In the genomic region with DNA sequence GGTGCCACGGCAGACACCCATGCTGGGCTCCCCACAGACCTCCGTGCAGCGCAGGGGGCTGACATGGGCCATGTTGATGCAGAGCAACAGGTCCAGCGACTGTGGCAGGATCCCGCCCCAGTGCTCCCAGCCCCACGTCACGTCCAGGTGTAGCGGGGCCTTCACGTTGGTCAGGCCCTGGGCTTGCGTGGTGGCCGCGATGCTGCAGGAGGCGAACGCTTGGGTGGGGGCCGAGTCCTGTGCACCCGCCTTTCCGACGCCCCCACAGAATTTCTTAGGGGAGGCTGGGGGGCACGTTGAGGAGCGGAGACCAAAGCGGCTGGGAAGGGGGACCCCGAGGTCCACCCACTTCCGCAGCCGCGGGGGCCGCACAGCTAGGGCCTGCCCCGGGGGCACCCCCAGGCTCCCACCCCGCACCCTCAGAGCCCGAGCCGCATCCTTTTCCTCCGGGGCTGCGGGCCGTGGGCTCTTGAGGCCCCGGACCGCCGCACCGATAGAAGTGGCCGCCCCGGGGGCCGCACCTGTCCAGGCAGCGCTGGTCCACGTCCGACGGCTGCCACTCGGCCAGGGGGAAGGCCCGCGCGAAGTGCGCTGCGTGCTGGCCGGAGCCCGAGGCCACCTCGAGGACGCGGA, we compare ENCODE assay signal across 8 cellular contexts. TPM values are rescaled to one million over a fixed set of nuclear protein-coding genes. Genes with fewer than 3 reads are reported as not detected.
DNase-seq lines count a peak whose midpoint lies in the region; ATAC-seq and TF ChIP-seq lines count a peak whose summit lies in the region.

No MANE protein-coding gene starts in this region.

- DNase-seq in DMS53 (lab: John Stamatoyannopoulos, UW) (peak; percentile 64), DMS53 treated with DMSO at 0.1 percent for 48 hours (lab: John Stamatoyannopoulos, UW; ENCODE audit: unreplicated experiment) (no peak), Karpas-422 (peak; percentile 65), chondrocyte (ENCODE audit: low spot score) (no peak), naive B cell (no peak), UCSD-AML1 (lab: John Stamatoyannopoulos, UW; ENCODE audit: unreplicated experiment) (no peak), DMS114 treated with DMSO at 0.1 percent for 48 hours (lab: John Stamatoyannopoulos, UW; ENCODE audit: unreplicated experiment) (no peak), LoVo (ENCODE audit: low spot score) (no peak)

- H3K4me3 Mint-ChIP-seq in chondrocyte (ENCODE audit: unreplicated experiment) (peak overlapping the region; percentile 84), naive B cell (peak overlapping the region; percentile 32 to 99 (median 94))

- H2AFZ ChIP-seq in Karpas-422 (ENCODE audit: low read length) = 0 out of 2 replicates have a peak overlapping the region, but pooled peaks have one; percentile 35

- H3K4me3 ChIP-seq in Karpas-422 (ENCODE audit: low read length) = peak overlapping the region; percentile 99

- H3K4me2 ChIP-seq in Karpas-422 (ENCODE audit: low read depth, low read length, poor library complexity, severe bottlenecking) = peak overlapping the region; percentile 97

- H3K4me1 ChIP-seq in Karpas-422 (ENCODE audit: low read length) = peaks cover 31% of the 10 kb centered on the region

- peaks cover 20% of the 10 kb centered on the region for H3K79me2 ChIP-seq in Karpas-422 (ENCODE audit: low read length)

- no peaks in the 10 kb centered on the region for H3K9me2 ChIP-seq in Karpas-422 (replicated peaks; ENCODE audit: insufficient read depth, low read length)

- H3K27me3 Mint-ChIP-seq in chondrocyte (ENCODE audit: low read depth) = no peaks in the 10 kb centered on the region
- no peaks in the 10 kb centered on the region for H3K27me3 Mint-ChIP-seq in naive B cell

- TF ChIP-seq CTCF in chondrocyte (IDR thresholded peaks at IDR 0.05) = peak; percentile 22

- H4K20me1 ChIP-seq in Karpas-422 (ENCODE audit: insufficient read depth, low read depth, low read length) = peaks cover 7% of the 10 kb centered on the region; the same call in 1 of the 2 replicates

- peaks cover 8% of the 10 kb centered on the region for H3K4me1 Mint-ChIP-seq in chondrocyte (ENCODE audit: low read depth)
- H3K4me1 Mint-ChIP-seq in naive B cell = peaks cover 0 to 38% (median 21%) of the 10 kb centered on the region in 3 donors

- ATAC-seq in naive B cell (ENCODE audit: low read depth in 2 of 2) = no peak

- H3K36me3 Mint-ChIP-seq in chondrocyte (ENCODE audit: low read depth) (no peaks in the 10 kb centered on the region), naive B cell (no peaks in the 10 kb centered on the region)

- no peaks in the 10 kb centered on the region for H3K9me3 Mint-ChIP-seq in chondrocyte (ENCODE audit: low read depth)
- no peaks in the 10 kb centered on the region for H3K9me3 Mint-ChIP-seq in naive B cell

- H3K27ac ChIP-seq in Karpas-422 (ENCODE audit: low read length) = peak overlapping the region; percentile 44; the same call in 1 of the 2 replicates

- H3K36me3 ChIP-seq in Karpas-422 (ENCODE audit: insufficient read depth, low read length) = 0 out of 2 replicates have a peak, but pooled peaks cover 4% of the 10 kb centered on the region

- H3K9ac ChIP-seq in Karpas-422 (ENCODE audit: low read length) = peak overlapping the region; percentile 95

- H3K9me3 ChIP-seq in Karpas-422 (ENCODE audit: low read length) = no peaks in the 10 kb centered on the region

- no peaks in the 10 kb centered on the region for H3K27me3 ChIP-seq in Karpas-422 (ENCODE audit: low read length)

- H3K27ac Mint-ChIP-seq in chondrocyte (ENCODE audit: unreplicated experiment) (no peak overlapping the region), naive B cell (peak overlapping the region in 1 of 6 donors; percentile 99)

RNA-seq across cellular contexts. Expression of gene METTL26, which starts 0.4 kb away (rescaled TPM):
- 149 and 293 TPM in 2 replicates for total RNA-seq in Karpas-422 (2014; rRNA removed; shearing (Covaris generic); ENCODE audit: low replicate concordance)
- total RNA-seq in chondrocyte = 58.9 to 68.5 TPM (median 68.1 TPM) in 3 replicates
- polyA plus RNA-seq in naive B cell (ENCODE audit: low read depth in 6 of 6) = 10 to 100 TPM; 66.3 to 87.6 (median 84.9) TPM

RNA-seq across cellular contexts. Expression of gene WFIKKN1, which starts 4.9 kb away (rescaled TPM):
- total RNA-seq in Karpas-422 (2014; rRNA removed; shearing (Covaris generic); ENCODE audit: low replicate concordance) = 0.22 TPM in 1 of 2 replicates, not detected in the other
- total RNA-seq in chondrocyte = 0.36 to 0.56 TPM (median 0.47 TPM) in 3 replicates
- not detected for polyA plus RNA-seq in naive B cell (ENCODE audit: low read depth in 6 of 6)

RNA-seq across cellular contexts. Expression of gene MCRIP2, which starts 5.9 kb away (rescaled TPM):
- 41.7 and 137 TPM in 2 replicates for total RNA-seq in Karpas-422 (2014; rRNA removed; shearing (Covaris generic); ENCODE audit: low replicate concordance)
- total RNA-seq in chondrocyte = 10.4 to 16.9 TPM (median 15.3 TPM) in 3 replicates
- 10 to 100 TPM; 20.8 to 46.6 (median 22.7) TPM for polyA plus RNA-seq in naive B cell (ENCODE audit: low read depth in 6 of 6)

RNA-seq across cellular contexts. Expression of gene WDR90, which starts 13.5 kb away (rescaled TPM):
- total RNA-seq in Karpas-422 (2014; rRNA removed; shearing (Covaris generic); ENCODE audit: low replicate concordance) = 37.2 and 55.2 TPM in 2 replicates
- 17.0 to 36.6 TPM (median 19.2 TPM) in 3 replicates for total RNA-seq in chondrocyte
- 1 to 10 TPM in 2 of 6 donors, under 1 TPM in 3, not detected in 1; 0.75 to 2.3 (median 0.90) TPM for polyA plus RNA-seq in naive B cell (ENCODE audit: low read depth in 6 of 6)

RNA-seq across cellular contexts. Expression of gene RHOT2, which starts 32.2 kb away (rescaled TPM):
- total RNA-seq in Karpas-422 (2014; rRNA removed; shearing (Covaris generic); ENCODE audit: low replicate concordance) = 73.8 and 114 TPM in 2 replicates
- total RNA-seq in chondrocyte = 101 to 109 TPM (median 106 TPM) in 3 replicates
- polyA plus RNA-seq in naive B cell (ENCODE audit: low read depth in 6 of 6) = 10 to 100 TPM; 22.1 to 49.1 (median 35.0) TPM

Comparison
In these comparisons a context has a peak if more than half of its experiments do, and no peak if none do; other contexts are left out.
1. DNase-seq: peak in DMS53 (single experiment) and Karpas-422 (single experiment); none in DMS53 treated with DMSO at 0.1 percent for 48 hours (single experiment), chondrocyte (single experiment), naive B cell (single experiment), UCSD-AML1 (single experiment), DMS114 treated with DMSO at 0.1 percent for 48 hours (single experiment) and LoVo (single experiment).